In the genomic region with DNA sequence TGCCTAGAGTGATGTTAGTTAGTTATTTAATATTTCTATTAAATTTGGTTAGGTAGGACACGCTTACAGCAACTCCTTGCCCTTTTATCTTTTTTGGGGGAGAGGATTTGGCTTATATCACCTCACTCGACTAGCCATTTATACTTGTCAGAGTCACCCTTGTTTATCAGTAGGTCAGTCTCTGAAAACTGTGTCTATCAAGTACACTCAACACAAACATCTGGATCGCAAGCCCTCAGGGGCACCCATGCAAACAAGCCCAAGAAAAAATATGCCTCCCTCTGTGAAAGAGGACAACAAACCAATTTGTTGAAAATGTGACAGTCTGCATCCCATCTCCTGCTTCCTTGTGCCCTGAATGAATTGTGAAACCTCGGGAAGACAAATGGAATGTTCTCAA, we compare ENCODE assay signal across 18 cellular contexts.
"Had no signal": no experiment of that assay in that cellular context is flagged by ENCODE, and none has a peak within 500 bp of the region (broad histone marks: within the 10 kb centered on the region; RNA-seq: fewer than 3 reads in every experiment).

No MANE protein-coding gene starts in this region.

- ATAC-seq: gastroesophageal sphincter; lower lobe of right lung; stimulated activated naive B cell treated with anti-CD40 and anti-IgM and Interleukin-4, amounts not matched to agents 10 μg/mL and 1 μg/mL and 100 μg/mL, for 72 hours; stimulated activated naive CD8-positive, alpha-beta T cell treated with anti-CD3 and anti-CD28 coated beads, Interleukin-15, amount 100 ng/mL, for 72 hours had no signal

- H3K27me3 ChIP-seq: esophagus squamous epithelium, gastroesophageal sphincter, hepatocyte, sigmoid colon, transverse colon had no signal

- H3K9me3 ChIP-seq: esophagus squamous epithelium, gastroesophageal sphincter, lower lobe of right lung, sigmoid colon, thoracic aorta, transverse colon had no signal

- H2AFZ ChIP-seq: hepatocyte had no signal

- H3K4me2 ChIP-seq: hepatocyte had no signal

- H3K27ac ChIP-seq: epithelial cell of prostate, esophagus squamous epithelium, gastroesophageal sphincter, hepatocyte, lower lobe of right lung, sigmoid colon, skin epidermis, thoracic aorta, transverse colon had no signal

- H3K4me3 ChIP-seq: esophagus squamous epithelium, gastroesophageal sphincter, hepatocyte, lower lobe of right lung, sigmoid colon, skin epidermis, thoracic aorta, transverse colon had no signal

- H3K79me2 ChIP-seq: hepatocyte had no signal

- DNase-seq: effector memory CD4-positive, alpha-beta T cell; esophagus squamous epithelium; glutamatergic neuron; kidney; lower lobe of right lung; naive B cell; posterior cingulate gyrus; sigmoid colon; stimulated activated CD4-positive, alpha-beta T cell treated with anti-CD3 and anti-CD28 coated beads, Interleukin-2, amount 100 ng/mL, for 24 hours; stimulated activated CD4-positive, alpha-beta T cell treated with anti-CD3 and anti-CD28 coated beads, Interleukin-4, amount 100 ng/mL, for 4 hours; stimulated activated naive B cell treated with anti-CD40 and anti-IgM and Interleukin-4, amounts not matched to agents 10 μg/mL and 1 μg/mL and 100 μg/mL, for 72 hours; stimulated activated naive CD8-positive, alpha-beta T cell treated with anti-CD3 and anti-CD28 coated beads, Interleukin-15, amount 100 ng/mL, for 72 hours; transverse colon had no signal

- H3K4me1 ChIP-seq: esophagus squamous epithelium, gastroesophageal sphincter, lower lobe of right lung, sigmoid colon, transverse colon had no signal

- H3K36me3 ChIP-seq: esophagus squamous epithelium, gastroesophageal sphincter, lower lobe of right lung, sigmoid colon, thoracic aorta, transverse colon had no signal
